In the genomic region with DNA sequence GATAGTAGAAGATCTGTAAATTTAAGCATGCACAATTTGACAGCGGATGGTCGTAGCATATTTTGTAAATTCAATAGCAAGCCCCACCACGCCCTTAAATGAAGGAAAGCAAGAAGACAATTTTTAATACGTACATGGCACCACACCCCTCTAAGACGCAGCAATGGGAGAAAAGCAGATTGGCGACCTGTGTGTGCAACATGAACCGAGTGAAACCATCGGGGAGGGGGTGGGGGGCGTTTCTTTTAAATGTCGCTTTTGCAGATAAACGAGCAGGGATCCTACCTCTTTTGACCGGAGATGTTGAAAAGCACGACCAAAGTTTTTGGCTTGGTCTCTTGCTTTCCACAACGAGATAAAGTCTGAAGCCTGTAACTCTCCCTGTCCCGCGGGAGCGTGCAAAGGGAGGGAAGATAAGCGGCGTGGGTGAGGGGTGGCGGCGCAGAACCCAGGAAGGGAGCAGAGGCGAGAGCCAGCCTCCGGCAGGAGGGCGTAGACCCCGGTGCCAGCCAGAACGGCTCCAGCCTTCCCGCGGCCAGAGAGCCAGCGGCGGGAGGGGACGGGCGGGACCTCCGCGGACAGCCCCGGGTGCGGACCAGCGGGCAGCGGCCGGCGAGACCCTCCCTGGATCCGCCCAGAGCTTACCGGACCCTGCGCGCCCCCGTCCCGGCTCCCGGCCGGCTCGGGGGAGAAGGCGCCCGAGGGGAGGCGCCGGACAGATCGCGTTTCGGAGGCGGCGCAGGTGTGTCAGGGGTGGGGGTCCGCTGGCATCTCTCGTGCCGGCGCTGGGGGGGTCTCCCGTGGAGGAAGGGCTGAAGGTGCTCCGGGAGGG, we compare ENCODE assay signal across 8 cellular contexts. TPM values are rescaled to one million over a fixed set of nuclear protein-coding genes. Genes with fewer than 3 reads are reported as not detected.
DNase-seq lines count a peak whose midpoint lies in the region; ATAC-seq, FAIRE-seq and TF ChIP-seq lines count a peak whose summit lies in the region.

A gene with protein sequence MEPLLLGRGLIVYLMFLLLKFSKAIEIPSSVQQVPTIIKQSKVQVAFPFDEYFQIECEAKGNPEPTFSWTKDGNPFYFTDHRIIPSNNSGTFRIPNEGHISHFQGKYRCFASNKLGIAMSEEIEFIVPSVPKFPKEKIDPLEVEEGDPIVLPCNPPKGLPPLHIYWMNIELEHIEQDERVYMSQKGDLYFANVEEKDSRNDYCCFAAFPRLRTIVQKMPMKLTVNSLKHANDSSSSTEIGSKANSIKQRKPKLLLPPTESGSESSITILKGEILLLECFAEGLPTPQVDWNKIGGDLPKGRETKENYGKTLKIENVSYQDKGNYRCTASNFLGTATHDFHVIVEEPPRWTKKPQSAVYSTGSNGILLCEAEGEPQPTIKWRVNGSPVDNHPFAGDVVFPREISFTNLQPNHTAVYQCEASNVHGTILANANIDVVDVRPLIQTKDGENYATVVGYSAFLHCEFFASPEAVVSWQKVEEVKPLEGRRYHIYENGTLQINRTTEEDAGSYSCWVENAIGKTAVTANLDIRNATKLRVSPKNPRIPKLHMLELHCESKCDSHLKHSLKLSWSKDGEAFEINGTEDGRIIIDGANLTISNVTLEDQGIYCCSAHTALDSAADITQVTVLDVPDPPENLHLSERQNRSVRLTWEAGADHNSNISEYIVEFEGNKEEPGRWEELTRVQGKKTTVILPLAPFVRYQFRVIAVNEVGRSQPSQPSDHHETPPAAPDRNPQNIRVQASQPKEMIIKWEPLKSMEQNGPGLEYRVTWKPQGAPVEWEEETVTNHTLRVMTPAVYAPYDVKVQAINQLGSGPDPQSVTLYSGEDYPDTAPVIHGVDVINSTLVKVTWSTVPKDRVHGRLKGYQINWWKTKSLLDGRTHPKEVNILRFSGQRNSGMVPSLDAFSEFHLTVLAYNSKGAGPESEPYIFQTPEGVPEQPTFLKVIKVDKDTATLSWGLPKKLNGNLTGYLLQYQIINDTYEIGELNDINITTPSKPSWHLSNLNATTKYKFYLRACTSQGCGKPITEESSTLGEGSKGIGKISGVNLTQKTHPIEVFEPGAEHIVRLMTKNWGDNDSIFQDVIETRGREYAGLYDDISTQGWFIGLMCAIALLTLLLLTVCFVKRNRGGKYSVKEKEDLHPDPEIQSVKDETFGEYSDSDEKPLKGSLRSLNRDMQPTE (N-terminal part only) (plus strand): TSS at position 442 of the 832 bp plus-strand sequence. CDS start 123,014 bp downstream, outside the sequence.

- POLR2A ChIA-PET in A549 (lab: Yijun Ruan, JAX) (no interaction called here), HEK293T (lab: Yijun Ruan, JAX) (no interaction called here)
- POLR2A ChIA-PET in activated CD4-positive, alpha-beta T cell treated with anti-CD3 and anti-CD28 coated beads for 36 hours (lab: Charles Lee): no interaction called here

- H3K4me1 ChIP-seq in A549 (peaks cover 17% of the 10 kb centered on the region; the same call in 2 of the 3 replicates), mesendoderm (ENCODE audit: control insufficient read depth, low read depth, low read length) (peaks cover 9% of the 10 kb centered on the region), uterus (no peaks in the 10 kb centered on the region)

- intact Hi-C loops in uterus (cut with DNase I; ENCODE audit: low total_unique reads): no loop called here
- intact Hi-C loops in activated CD4-positive, alpha-beta T cell treated with anti-CD3 and anti-CD28 coated beads for 36 hours (cut with DNase I, micrococcal nuclease): no loop called here

- peak within 1 kb of the TSS in 3 of 5 experiments; percentile 80 to 98 (median 94) for H3K27ac Mint-ChIP-seq in brain
- H3K27ac Mint-ChIP-seq in activated CD4-positive, alpha-beta T cell treated with anti-CD3 and anti-CD28 coated beads for 36 hours: no peak within 1 kb of the TSS

- H3K4ac ChIP-seq in mesendoderm (ENCODE audit: low read depth, low read length): no peak within 1 kb of the TSS

- peaks cover 19% of the 10 kb centered on the region for H3K27me3 Mint-ChIP-seq in brain
- peaks cover 25% of the 10 kb centered on the region for H3K27me3 Mint-ChIP-seq in activated CD4-positive, alpha-beta T cell treated with anti-CD3 and anti-CD28 coated beads for 36 hours

- DNase-seq in A549 (ENCODE audit: low read depth in 1 of 2, low spot score in 1 of 2) (no peak), HEK293T (ENCODE audit: extremely low spot score) (peak; percentile 10), mesendoderm (peak; percentile 56), uterus (peak in 1 of 2 donors; percentile 15), SW 1271 (lab: John Stamatoyannopoulos, UW) (no peak)
- DNase-seq in activated CD4-positive, alpha-beta T cell treated with anti-CD3 and anti-CD28 coated beads for 36 hours: no peak

- H2BK15ac ChIP-seq in mesendoderm (replicated peaks; ENCODE audit: low read depth): no peak within 1 kb of the TSS

- H4K8ac ChIP-seq in mesendoderm (ENCODE audit: low read depth, low read length): no peak within 1 kb of the TSS

- peaks cover 0 to 37% (median 2%) of the 10 kb centered on the region in 5 experiments for H3K9me3 Mint-ChIP-seq in brain
- no peaks in the 10 kb centered on the region for H3K9me3 Mint-ChIP-seq in activated CD4-positive, alpha-beta T cell treated with anti-CD3 and anti-CD28 coated beads for 36 hours (ENCODE audit: low read depth)

- no peaks in the 10 kb centered on the region for H3K36me3 ChIP-seq in mesendoderm (ENCODE audit: control insufficient read depth, insufficient read depth, low read length)
- no peaks in the 10 kb centered on the region for H3K36me3 ChIP-seq in uterus

- H3K27me3 ChIP-seq in mesendoderm (ENCODE audit: insufficient read depth, low read length, poor library complexity) (no peaks in the 10 kb centered on the region), uterus (peaks cover 0 to 6% of the 10 kb centered on the region in 2 donors)

- 26% methylated on average over 25 of the region's 64 CpGs for WGBS in A549 (ENCODE audit: missing lambda C conversion rate)
- WGBS in mesendoderm (ENCODE audit: extremely low coverage, insufficient coverage, low lambda C conversion rate): no CpG with 5 or more reads among the region's 64 CpGs

- H2AK5ac ChIP-seq in mesendoderm (ENCODE audit: low read length): no peak within 1 kb of the TSS

- H2BK5ac ChIP-seq in mesendoderm (ENCODE audit: low read length): peak within 1 kb of the TSS; percentile 29

- peak within 1 kb of the TSS; percentile 81 for H3K9ac ChIP-seq in mesendoderm (ENCODE audit: low read length)

- CTCF ChIA-PET in A549 (lab: Yijun Ruan, JAX): no interaction called here
- CTCF ChIA-PET in HEK293T (lab: Yijun Ruan, JAX): no interaction called here
- CTCF ChIA-PET in activated CD4-positive, alpha-beta T cell treated with anti-CD3 and anti-CD28 coated beads for 36 hours (lab: Charles Lee): no interaction called here

- peak within 1 kb of the TSS in 1 of 2 experiments; percentile 12; a peak in 1 of 6 replicates for H3K27ac ChIP-seq in A549
- H3K27ac ChIP-seq in mesendoderm (ENCODE audit: low read depth, low read length): peak within 1 kb of the TSS; percentile 33
- no peak within 1 kb of the TSS for H3K27ac ChIP-seq in uterus

- TF ChIP-seq POLR2A in A549 (IDR thresholded peaks at IDR 0.05; ENCODE audit: low read length) (no peak), uterus (IDR thresholded peaks at IDR 0.05) (no peak)

- H3K79me1 ChIP-seq in mesendoderm (ENCODE audit: low read length): no peaks in the 10 kb centered on the region

- TF ChIP-seq CTCF in A549 (IDR thresholded peaks at IDR 0.05) (no peak), brain (conservative IDR thresholded peaks at IDR 0.05) (no peak), uterus (IDR thresholded peaks at IDR 0.05) (no peak)

- H3K4me3 ChIP-seq in A549: peak within 1 kb of the TSS; percentile 41
- H3K4me3 ChIP-seq in mesendoderm (ENCODE audit: low read length): peak within 1 kb of the TSS; percentile 71
- H3K4me3 ChIP-seq in uterus: peak within 1 kb of the TSS; percentile 36 to 49

- H4K5ac ChIP-seq in mesendoderm (ENCODE audit: low read length): no peak within 1 kb of the TSS

- no peak for FAIRE-seq in A549 (lab: Jason Lieb, UNC)

- peak within 1 kb of the TSS; percentile 48 for H3K23ac ChIP-seq in mesendoderm (ENCODE audit: low read length)

- H3K4me2 ChIP-seq in A549 (peak within 1 kb of the TSS; percentile 92), mesendoderm (ENCODE audit: low read length) (peak within 1 kb of the TSS; percentile 51)

- TF ChIP-seq RAD21 in A549 (conservative IDR thresholded peaks at IDR 0.05 in 1 of 2, IDR thresholded peaks at IDR 0.05 in 1 of 2): no peak

- H3K9me3 ChIP-seq in A549 (no peaks in the 10 kb centered on the region), uterus (no peaks in the 10 kb centered on the region)

- H3K56ac ChIP-seq in mesendoderm (ENCODE audit: low read length): peak within 1 kb of the TSS; percentile 86

- H2BK120ac ChIP-seq in mesendoderm (ENCODE audit: low read depth, low read length): peak within 1 kb of the TSS; percentile 19

- H3K36me3 Mint-ChIP-seq in brain: no peaks in the 10 kb centered on the region
- no peaks in the 10 kb centered on the region for H3K36me3 Mint-ChIP-seq in activated CD4-positive, alpha-beta T cell treated with anti-CD3 and anti-CD28 coated beads for 36 hours (ENCODE audit: low read depth)

- H3K79me2 ChIP-seq in mesendoderm (ENCODE audit: control insufficient read depth, insufficient read depth, low read length): peaks cover 4% of the 10 kb centered on the region

- peak within 1 kb of the TSS; percentile 75 for H3K18ac ChIP-seq in mesendoderm (ENCODE audit: low read length)

- peak; percentile 32 to 60; a peak in 3 of 6 replicates for ATAC-seq in A549
- ATAC-seq in HG03159 (IDR thresholded peaks at IDR 0.05; ENCODE audit: unreplicated experiment): no peak
- ATAC-seq in activated CD4-positive, alpha-beta T cell treated with anti-CD3 and anti-CD28 coated beads for 36 hours: no peak

- peak within 1 kb of the TSS in 3 of 5 experiments; percentile 90 to 96 (median 92) for H3K4me3 Mint-ChIP-seq in brain
- no peak within 1 kb of the TSS for H3K4me3 Mint-ChIP-seq in activated CD4-positive, alpha-beta T cell treated with anti-CD3 and anti-CD28 coated beads for 36 hours

- TF ChIP-seq EP300 in A549 (IDR thresholded peaks at IDR 0.05): no peak

- peaks cover 61% of the 10 kb centered on the region for H3K4me1 Mint-ChIP-seq in brain
- peaks cover 5% of the 10 kb centered on the region for H3K4me1 Mint-ChIP-seq in activated CD4-positive, alpha-beta T cell treated with anti-CD3 and anti-CD28 coated beads for 36 hours

TF ChIP-seq in A549, 52 proteins besides CTCF, POLR2A, EP300 and RAD21 (continues in another document):
- TF ChIP-seq CHD4 (IDR thresholded peaks at IDR 0.05; ENCODE audit: borderline replicate concordance): no peak

RNA-seq across cellular contexts. Expression of the gene that starts here (rescaled TPM):
- 0.05 and 0.09 TPM in 2 replicates for polyA plus RNA-seq in A549 (2011; rRNA removed)
- polyA plus RNA-seq in A549 (2012; cell fraction: cytosol; rRNA removed): not detected in 2 replicates
- not detected in 2 replicates for polyA plus RNA-seq in A549 (2012; cell fraction: nucleus; rRNA removed)
- not detected in 3 replicates for polyA plus RNA-seq in A549 (2017; fragmentation: RNase III; extraction: RNeasy Plus Mini Kit Qiagen cat#74134 plus additional on column Dnase treatment)
- not detected in 2 replicates for polyA minus RNA-seq in A549 (2011; rRNA and poly(A)+ RNA removed)
- 5.4 TPM for polyA plus RNA-seq in brain (ENCODE audit: insufficient read depth, low read depth, low replicate concordance)
- 3.8 TPM for polyA plus RNA-seq in mesendoderm (2013, experiment 1 of 2)
- polyA plus RNA-seq in mesendoderm (2013, experiment 2 of 2): 3.9 TPM
- total RNA-seq in uterus: 10 to 100 TPM in 3 of 4 donors, 1 to 10 TPM in 1; 2.6 to 64.8 (median 17.7) TPM
- not detected for total RNA-seq in activated CD4-positive, alpha-beta T cell treated with anti-CD3 and anti-CD28 coated beads for 36 hours

Comparison
In these comparisons a context has a peak if more than half of its experiments do, and no peak if none do; other contexts are left out.
1. Peak in ATAC-seq, H3K4me3 ChIP-seq and H3K4me2 ChIP-seq in A549; RNA of the gene not detected or under 1 TPM.
2. DNase-seq: peak in HEK293T (single experiment) and mesendoderm (single experiment); none in A549 (0 of 2), SW 1271 (0 of 2) and activated CD4-positive, alpha-beta T cell treated with anti-CD3 and anti-CD28 coated beads for 36 hours (single experiment).
3. Peak in every context shown above with its lines, with median percentiles within 50 percentile points of each other: H3K4me3 ChIP-seq.